ENCODE assay signal across 25 cellular contexts in the genomic region with DNA sequence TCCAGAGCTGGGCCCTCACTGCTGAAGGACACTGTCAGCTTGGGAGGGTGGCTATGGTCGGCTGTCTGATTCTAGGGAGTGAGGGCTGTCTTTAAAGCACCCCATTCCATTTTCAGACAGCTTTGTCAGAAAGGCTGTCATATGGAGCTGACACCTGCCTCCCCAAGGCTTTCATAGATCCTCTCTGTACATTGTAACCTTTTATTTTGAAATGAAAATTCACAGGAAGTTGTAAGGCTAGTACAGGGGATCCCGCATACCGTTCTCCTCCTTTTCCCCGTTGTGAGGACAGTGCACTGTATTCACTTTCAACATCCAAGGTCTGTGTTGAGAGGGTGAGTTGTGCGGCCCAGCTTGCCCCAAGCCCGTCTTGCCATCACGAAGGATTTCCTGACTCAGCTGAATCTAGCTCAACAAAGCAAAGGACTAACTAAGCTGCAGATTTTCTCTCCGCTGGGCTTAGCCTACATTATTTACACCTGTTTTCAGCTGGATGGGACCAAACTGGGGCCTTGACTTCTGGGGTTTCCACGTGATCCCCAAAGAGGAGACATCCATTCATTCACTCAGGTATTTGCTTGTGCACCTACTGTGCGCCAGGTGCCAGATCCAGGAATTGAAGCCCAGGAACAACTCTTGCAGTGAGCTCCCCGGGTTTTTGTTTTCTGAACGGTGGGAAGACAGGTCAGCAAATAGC. TPM values are rescaled to one million over a fixed set of nuclear protein-coding genes. Genes with fewer than 3 reads are reported as not detected.
A peak's percentile ranks its signal among the peaks of the same experiment; 100 is the strongest.
DNase-seq lines count a peak whose midpoint lies in the region; ATAC-seq, FAIRE-seq and TF ChIP-seq lines count a peak whose summit lies in the region.
"Had no signal": no experiment of that assay in that cellular context is flagged by ENCODE, and none has a peak within 500 bp of the region (broad histone marks: within the 10 kb centered on the region; RNA-seq: fewer than 3 reads in every experiment).

No MANE protein-coding gene starts in this region.

- no peak for TF ChIP-seq CTCF in A549 (IDR thresholded peaks at IDR 0.05)
- no peak for TF ChIP-seq CTCF in endothelial cell (IDR thresholded peaks at IDR 0.05; ENCODE audit: unreplicated experiment)

- CTCF ChIA-PET in A549 (lab: Yijun Ruan, JAX) = interaction anchor here (1.0 to 17.1 kb wide), 9 partner anchors 20 to 482 kb away, joined by 3 to 150 read pairs (median 4); a partner anchor contains a TSS

- no peak overlapping the region for H3K4me2 ChIP-seq in A549

- POLR2A ChIA-PET in A549 (lab: Yijun Ruan, JAX) = no interaction called here

- no peak for TF ChIP-seq EP300 in A549 (IDR thresholded peaks at IDR 0.05)

- H3K27ac ChIP-seq in A549 (no peak overlapping the region), SK-N-MC (0 out of 2 replicates have a peak overlapping the region, but pooled peaks have one; percentile 16)
- H3K27ac ChIP-seq: prostate gland, tibial nerve had no signal

- H3K9me3 ChIP-seq in A549 (no peaks in the 10 kb centered on the region), SK-N-MC (ENCODE audit: low read depth, low read length) (no peaks in the 10 kb centered on the region)
- H3K9me3 ChIP-seq: esophagus squamous epithelium, prostate gland, tibial nerve had no signal

- H3K27ac Mint-ChIP-seq in endothelial cell (ENCODE audit: unreplicated experiment) = peak overlapping the region; percentile 87
- H3K27ac Mint-ChIP-seq: activated naive CD4-positive, alpha-beta T cell treated with anti-CD3 and anti-CD28 coated beads, Interleukin-2, amount 10 ng/mL, durations not matched to agents 7 days and 5 days; activated T-cell treated with anti-CD3 and anti-CD28 coated beads, Interleukin-2, amount 50 U/mL, for 72 hours; natural killer cell had no signal

- FAIRE-seq in A549 (lab: Jason Lieb, UNC) (no peak), G401.6 (lab: Jason Lieb, UNC) (peak; percentile 88)
- FAIRE-seq: GM18507 had no signal

- TF ChIP-seq RAD21 in A549 (conservative IDR thresholded peaks at IDR 0.05 in 1 of 2, IDR thresholded peaks at IDR 0.05 in 1 of 2) = no peak

- no peaks in the 10 kb centered on the region for H3K9me3 Mint-ChIP-seq in endothelial cell (ENCODE audit: unreplicated experiment)
- H3K9me3 Mint-ChIP-seq: activated naive CD4-positive, alpha-beta T cell treated with anti-CD3 and anti-CD28 coated beads, Interleukin-2, amount 10 ng/mL, durations not matched to agents 7 days and 5 days; activated T-cell treated with anti-CD3 and anti-CD28 coated beads, Interleukin-2, amount 50 U/mL, for 72 hours; CD4-positive, alpha-beta memory T cell; natural killer cell had no signal

- peaks cover 63% of the 10 kb centered on the region for H3K4me1 Mint-ChIP-seq in endothelial cell (ENCODE audit: unreplicated experiment)

- DNase-seq in A549 (ENCODE audit: low read depth in 1 of 2, low spot score in 1 of 2) (no peak), SK-N-MC (ENCODE audit: low read depth, low spot score) (no peak), endothelial cell (ENCODE audit: low spot score) (no peak), hippocampal formation (lab: John Stamatoyannopoulos, UW) (no peak), D341Med (ENCODE audit: low spot score) (no peak), hepatic stellate cell (ENCODE audit: low spot score) (no peak)
- DNase-seq: activated naive CD4-positive, alpha-beta T cell treated with anti-CD3 and anti-CD28 coated beads, Interleukin-2, amount 10 ng/mL, durations not matched to agents 7 days and 5 days; activated T-cell treated with anti-CD3 and anti-CD28 coated beads, Interleukin-2, amount 50 U/mL, for 72 hours; anterior cingulate cortex; CD4-positive, alpha-beta memory T cell; central memory CD4-positive, alpha-beta T cell; effector CD4-positive, alpha-beta T cell; esophagus squamous epithelium; natural killer cell; stimulated activated naive CD4-positive, alpha-beta T cell had no signal

- peaks cover 32% of the 10 kb centered on the region for H3K36me3 ChIP-seq in SK-N-MC (ENCODE audit: insufficient read depth, low read length)
- H3K36me3 ChIP-seq: prostate gland, tibial nerve had no signal

- no peak overlapping the region for H3K4me3 ChIP-seq in A549
- no peak overlapping the region for H3K4me3 ChIP-seq in SK-N-MC
- H3K4me3 ChIP-seq: prostate gland, skin epidermis, tibial nerve had no signal

- ATAC-seq in A549 = peak; percentile 22 to 31; a peak in 3 of 6 replicates
- ATAC-seq in GM21423 (IDR thresholded peaks at IDR 0.05; ENCODE audit: unreplicated experiment) = no peak
- ATAC-seq: natural killer cell had no signal

- no peaks in the 10 kb centered on the region for H3K4me1 ChIP-seq in A549
- H3K4me1 ChIP-seq: prostate gland had no signal

- no peak for TF ChIP-seq POLR2A in A549 (IDR thresholded peaks at IDR 0.05; ENCODE audit: low read length)

- peak overlapping the region; percentile 37 for H3K4me3 Mint-ChIP-seq in endothelial cell (ENCODE audit: unreplicated experiment)
- H3K4me3 Mint-ChIP-seq: activated naive CD4-positive, alpha-beta T cell treated with anti-CD3 and anti-CD28 coated beads, Interleukin-2, amount 10 ng/mL, durations not matched to agents 7 days and 5 days; activated T-cell treated with anti-CD3 and anti-CD28 coated beads, Interleukin-2, amount 50 U/mL, for 72 hours; natural killer cell had no signal

- H3K36me3 Mint-ChIP-seq in endothelial cell (ENCODE audit: low read depth, unreplicated experiment) = no peaks in the 10 kb centered on the region
- H3K36me3 Mint-ChIP-seq: CD4-positive, alpha-beta memory T cell; natural killer cell had no signal

- H3K9ac ChIP-seq in SK-N-MC (ENCODE audit: insufficient read length) = no peak overlapping the region

- WGBS in A549 (ENCODE audit: missing lambda C conversion rate) = 77% methylated on average over 12 of the region's 12 CpGs

- peaks cover 13% of the 10 kb centered on the region for H3K27me3 Mint-ChIP-seq in endothelial cell (ENCODE audit: unreplicated experiment)

TF ChIP-seq in A549, 52 proteins besides CTCF, POLR2A, EP300 and RAD21:
- no peak for TF ChIP-seq ESRRA (IDR thresholded peaks at IDR 0.05; ENCODE audit: borderline replicate concordance, low read length)
- no peak for TF ChIP-seq RARB (CRISPR knock-in tag; IDR thresholded peaks at IDR 0.05)
- TF ChIP-seq MAFK (IDR thresholded peaks at IDR 0.05; ENCODE audit: partially characterized antibody) = peak; percentile 91
- no peak; the same call in 1 of the 2 replicates for TF ChIP-seq POLR2AphosphoS2 (conservative IDR thresholded peaks at IDR 0.05; ENCODE audit: low read length)

RNA-seq across cellular contexts. Expression of a gene that starts 5.2 kb away (rescaled TPM):
- polyA plus RNA-seq in A549 (2011; rRNA removed) (not detected in 2 replicates), A549 (2017; fragmentation: RNase III; extraction: RNeasy Plus Mini Kit Qiagen cat#74134 plus additional on column Dnase treatment) (not detected in 3 replicates)
- polyA plus RNA-seq in A549 (2012; cell fraction: cytosol; rRNA removed) = not detected in 2 replicates
- polyA plus RNA-seq in A549 (2012; cell fraction: nucleus; rRNA removed) = 0.02 and 0.18 TPM in 2 replicates
- not detected in 2 replicates for polyA minus RNA-seq in A549 (2011; rRNA and poly(A)+ RNA removed)
- total RNA-seq in endothelial cell (ENCODE audit: unreplicated experiment) = 21.1 TPM
- total RNA-seq: activated CD8-positive, alpha-beta memory T cell treated with anti-CD3 and anti-CD28 coated beads for 36 hours; activated T-cell treated with anti-CD3 and anti-CD28 coated beads, Interleukin-2, amount 50 U/mL, for 72 hours; CD4-positive, alpha-beta memory T cell; Daoy; left colon; mesenteric fat pad; natural killer cell; prostate gland; tibial nerve had no signal
- polyA plus RNA-seq: CD4-positive, alpha-beta memory T cell had no signal

RNA-seq across cellular contexts. Expression of a gene that starts 12.2 kb away (rescaled TPM):
- 45.4 and 51.9 TPM in 2 replicates for polyA plus RNA-seq in A549 (2011; rRNA removed)
- 90.7 and 118 TPM in 2 replicates for polyA plus RNA-seq in A549 (2012; cell fraction: cytosol; rRNA removed)
- polyA plus RNA-seq in A549 (2012; cell fraction: nucleus; rRNA removed) = 35.8 and 47.6 TPM in 2 replicates
- 93.5 to 116 TPM (median 109 TPM) in 3 replicates for polyA plus RNA-seq in A549 (2017; fragmentation: RNase III; extraction: RNeasy Plus Mini Kit Qiagen cat#74134 plus additional on column Dnase treatment)
- 40.3 and 63.2 TPM in 2 replicates for polyA minus RNA-seq in A549 (2011; rRNA and poly(A)+ RNA removed)
- 22.0 TPM for total RNA-seq in endothelial cell (ENCODE audit: unreplicated experiment)
- total RNA-seq: mesenteric fat pad had no signal

RNA-seq across cellular contexts. Expression of a gene that starts 39.0 kb away (rescaled TPM):
- 33.4 and 59.8 TPM in 2 replicates for polyA plus RNA-seq in A549 (2011; rRNA removed)
- polyA plus RNA-seq in A549 (2012; cell fraction: cytosol; rRNA removed) = 44.2 and 50.6 TPM in 2 replicates
- 39.7 and 60.2 TPM in 2 replicates for polyA plus RNA-seq in A549 (2012; cell fraction: nucleus; rRNA removed)
- polyA plus RNA-seq in A549 (2017; fragmentation: RNase III; extraction: RNeasy Plus Mini Kit Qiagen cat#74134 plus additional on column Dnase treatment) = 43.4 to 46.0 TPM (median 45.2 TPM) in 3 replicates
- 51.0 and 55.9 TPM in 2 replicates for polyA minus RNA-seq in A549 (2011; rRNA and poly(A)+ RNA removed)
- total RNA-seq in endothelial cell (ENCODE audit: unreplicated experiment) = 135 TPM

RNA-seq across cellular contexts. Expression of a gene that starts 39.4 kb away (rescaled TPM):
- polyA plus RNA-seq in A549 (2011; rRNA removed) (86.1 and 90.9 TPM in 2 replicates), A549 (2017; fragmentation: RNase III; extraction: RNeasy Plus Mini Kit Qiagen cat#74134 plus additional on column Dnase treatment) (342 to 380 TPM (median 355 TPM) in 3 replicates)
- 504 and 555 TPM in 2 replicates for polyA plus RNA-seq in A549 (2012; cell fraction: cytosol; rRNA removed)
- polyA plus RNA-seq in A549 (2012; cell fraction: nucleus; rRNA removed) = 355 and 514 TPM in 2 replicates
- 103 and 148 TPM in 2 replicates for polyA minus RNA-seq in A549 (2011; rRNA and poly(A)+ RNA removed)
- 23.8 TPM for total RNA-seq in endothelial cell (ENCODE audit: unreplicated experiment)

RNA-seq across cellular contexts. Expression of a gene that starts 57.8 kb away (rescaled TPM):
- polyA plus RNA-seq in A549 (2011; rRNA removed) (113 and 133 TPM in 2 replicates), A549 (2017; fragmentation: RNase III; extraction: RNeasy Plus Mini Kit Qiagen cat#74134 plus additional on column Dnase treatment) (102 to 108 TPM (median 106 TPM) in 3 replicates)
- 274 and 334 TPM in 2 replicates for polyA plus RNA-seq in A549 (2012; cell fraction: cytosol; rRNA removed)
- polyA plus RNA-seq in A549 (2012; cell fraction: nucleus; rRNA removed) = 224 and 303 TPM in 2 replicates
- 176 and 189 TPM in 2 replicates for polyA minus RNA-seq in A549 (2011; rRNA and poly(A)+ RNA removed)
- total RNA-seq in endothelial cell (ENCODE audit: unreplicated experiment) = 72.6 TPM
